15 cellular contexts compared by ENCODE assay signal in the genomic region with DNA sequence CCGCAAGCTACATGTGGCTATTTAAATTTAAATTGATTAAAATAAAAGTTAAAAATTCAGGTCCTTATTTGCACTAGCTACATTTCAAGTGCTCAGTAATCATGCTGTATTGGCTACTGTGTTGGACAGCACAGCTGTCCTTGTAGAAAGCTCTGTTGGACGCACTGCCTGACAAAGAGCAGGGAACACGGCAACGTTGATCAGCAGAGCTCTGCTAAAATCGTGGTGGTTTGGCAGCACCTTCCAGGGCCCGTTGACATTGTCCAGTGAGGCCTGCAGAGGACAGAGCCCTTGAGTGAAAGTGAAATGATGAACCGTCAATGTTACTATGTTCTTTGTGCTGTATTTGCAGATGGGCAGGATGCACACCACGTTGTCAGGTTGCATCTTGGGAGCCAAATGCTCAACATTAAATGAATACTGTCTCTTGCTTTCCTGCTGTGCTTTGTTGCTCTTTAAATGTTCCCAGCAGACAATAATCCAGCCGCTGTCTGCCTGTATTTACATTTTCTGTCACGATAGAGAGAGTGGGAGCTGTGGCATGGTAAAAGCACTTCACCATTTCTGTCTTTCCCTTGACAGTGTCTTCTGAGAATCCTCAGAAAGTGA.
DNase-seq lines count a peak whose midpoint lies in the region; ATAC-seq and TF ChIP-seq lines count a peak whose summit lies in the region.
"Had no signal": no experiment of that assay in that cellular context is flagged by ENCODE, and none has a peak within 500 bp of the region (broad histone marks: within the 10 kb centered on the region; RNA-seq: fewer than 3 reads in every experiment).

No MANE protein-coding gene starts in this region.

- H3K79me2 ChIP-seq in GM23338 (replicated peaks; ENCODE audit: insufficient read depth), result no peaks in the 10 kb centered on the region

- ATAC-seq in GM23338 (no peak), GM21526 (IDR thresholded peaks at IDR 0.05; ENCODE audit: low FRiP score, unreplicated experiment) (no peak)

- peak overlapping the region; percentile 4; the same call in 1 of the 2 replicates for H3K27ac Mint-ChIP-seq in GM23338
- H3K27ac Mint-ChIP-seq: CD4-positive, alpha-beta T cell; H9 had no signal

- DNase-seq in GM23338 (ENCODE audit: low spot score) (no peak), NCI-H146 treated with DMSO at 0.1 percent for 48 hours (lab: John Stamatoyannopoulos, UW; ENCODE audit: unreplicated experiment) (peak; percentile 63), NCI-H345 treated with DMSO at 0.1 percent for 48 hours (lab: John Stamatoyannopoulos, UW; ENCODE audit: unreplicated experiment) (peak; percentile 77), mucosa of gallbladder (ENCODE audit: low spot score) (peak; percentile 17), putamen (ENCODE audit: low spot score) (no peak), SKM-1 (lab: John Stamatoyannopoulos, UW; ENCODE audit: unreplicated experiment) (no peak)
- DNase-seq: BE2C; CD4-positive, alpha-beta T cell; H9; MM.1S; NCI-H1105 treated with DMSO at 0.1 percent for 48 hours; NCI-H524 treated with DMSO at 0.1 percent for 48 hours; T-helper 2 cell had no signal

- no peaks in the 10 kb centered on the region for H3K36me3 Mint-ChIP-seq in GM23338 (ENCODE audit: low read depth)

- H3K4me1 Mint-ChIP-seq in GM23338, result peaks cover 17% of the 10 kb centered on the region; the same call in 2 of the 3 replicates

- peaks cover 2% of the 10 kb centered on the region for H3K27me3 Mint-ChIP-seq in GM23338 (ENCODE audit: insufficient read depth, low read depth, poor library complexity)

- H2AFZ ChIP-seq in GM23338, result no peak overlapping the region

- H3K9me3 Mint-ChIP-seq in GM23338, result no peaks in the 10 kb centered on the region; the same call in 2 of the 3 replicates
- H3K9me3 Mint-ChIP-seq: CD4-positive, alpha-beta T cell; H9 had no signal

- no peaks in the 10 kb centered on the region for H3K36me3 ChIP-seq in GM23338 (ENCODE audit: insufficient read depth)
- H3K36me3 ChIP-seq: BE2C had no signal

- H3K4me3 ChIP-seq in GM23338, result no peak overlapping the region

- peaks cover 6% of the 10 kb centered on the region; the same call in 1 of the 2 replicates for H3K9me2 ChIP-seq in GM23338 (ENCODE audit: insufficient read depth)

- no peak overlapping the region for H3K4me3 Mint-ChIP-seq in GM23338
- H3K4me3 Mint-ChIP-seq: CD4-positive, alpha-beta T cell; H9 had no signal

- H3K27me3 ChIP-seq in GM23338 (ENCODE audit: insufficient read depth), result no peaks in the 10 kb centered on the region
- H3K27me3 ChIP-seq: BE2C had no signal

- TF ChIP-seq CTCF in GM23338 (conservative IDR thresholded peaks at IDR 0.05; ENCODE audit: low read depth in 2 of 2), result no peak

- no peak overlapping the region for H3K27ac ChIP-seq in GM23338 (ENCODE audit: low read depth)
- H3K27ac ChIP-seq: RWPE1 had no signal

- H4K20me1 ChIP-seq in GM23338 (replicated peaks; ENCODE audit: insufficient read depth), result no peaks in the 10 kb centered on the region

- no peaks in the 10 kb centered on the region for H3F3A ChIP-seq in GM23338 (replicated peaks; ENCODE audit: low read depth)

- H3K4me2 ChIP-seq in GM23338, result 0 out of 2 replicates have a peak overlapping the region, but pooled peaks have one; percentile 48

- peaks cover 11% of the 10 kb centered on the region for H3K4me1 ChIP-seq in GM23338 (ENCODE audit: insufficient read depth)
- H3K4me1 ChIP-seq: BE2C had no signal

TF ChIP-seq in GM23338, 12 proteins besides CTCF, POLR2A, EP300 and RAD21:
- TF ChIP-seq, protein P1, sequence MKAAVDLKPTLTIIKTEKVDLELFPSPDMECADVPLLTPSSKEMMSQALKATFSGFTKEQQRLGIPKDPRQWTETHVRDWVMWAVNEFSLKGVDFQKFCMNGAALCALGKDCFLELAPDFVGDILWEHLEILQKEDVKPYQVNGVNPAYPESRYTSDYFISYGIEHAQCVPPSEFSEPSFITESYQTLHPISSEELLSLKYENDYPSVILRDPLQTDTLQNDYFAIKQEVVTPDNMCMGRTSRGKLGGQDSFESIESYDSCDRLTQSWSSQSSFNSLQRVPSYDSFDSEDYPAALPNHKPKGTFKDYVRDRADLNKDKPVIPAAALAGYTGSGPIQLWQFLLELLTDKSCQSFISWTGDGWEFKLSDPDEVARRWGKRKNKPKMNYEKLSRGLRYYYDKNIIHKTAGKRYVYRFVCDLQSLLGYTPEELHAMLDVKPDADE (IDR thresholded peaks at IDR 0.05), result no peak
- no peak for TF ChIP-seq CREB1 (CRISPR knock-in tag; IDR thresholded peaks at IDR 0.05; ENCODE audit: low read depth)
- no peak for TF ChIP-seq EZH2phosphoT487 (IDR thresholded peaks at IDR 0.05; ENCODE audit: unreplicated experiment)

Comparison
In these comparisons a context has a peak if more than half of its experiments do, and no peak if none do; other contexts are left out.
1. DNase-seq: peak in NCI-H146 treated with DMSO at 0.1 percent for 48 hours (single experiment), NCI-H345 treated with DMSO at 0.1 percent for 48 hours (single experiment) and mucosa of gallbladder (single experiment); none in GM23338 (single experiment), putamen (single experiment) and SKM-1 (single experiment).